8 cellular contexts compared by ENCODE assay signal in the genomic region with DNA sequence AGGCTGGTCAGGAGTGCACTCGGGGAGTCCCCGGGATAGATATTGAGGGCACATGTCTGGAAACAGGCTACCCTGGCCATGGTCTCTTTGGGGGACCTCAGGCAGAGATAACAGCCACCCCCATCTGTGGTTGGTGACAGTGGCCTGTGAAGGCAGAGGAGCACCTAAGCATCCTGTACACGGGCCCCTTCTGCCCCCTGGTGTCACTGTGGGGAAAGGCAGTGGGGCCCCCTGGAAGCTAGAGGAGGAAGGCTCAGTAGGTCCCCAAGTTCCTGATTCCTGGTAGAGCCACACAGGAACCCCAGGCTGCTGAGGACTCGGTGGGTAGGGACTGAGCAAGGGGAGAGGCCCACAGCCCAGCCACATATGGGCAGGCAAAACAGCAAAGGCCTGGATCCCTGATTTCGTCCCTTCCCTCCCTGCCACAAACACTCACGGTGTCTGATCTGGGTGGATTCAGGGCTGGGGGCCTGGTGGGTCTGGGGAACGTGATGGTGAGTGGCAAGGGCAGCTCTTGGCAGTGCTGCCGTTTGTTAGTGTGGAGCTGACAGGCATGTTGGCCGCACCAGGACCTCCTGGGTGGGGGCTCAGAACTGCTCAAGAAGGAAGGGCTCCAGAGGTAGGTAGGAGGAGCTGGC. TPM values are rescaled to one million over a fixed set of nuclear protein-coding genes. Genes with fewer than 3 reads are reported as not detected.
DNase-seq lines count a peak whose midpoint lies in the region; ATAC-seq and TF ChIP-seq lines count a peak whose summit lies in the region.

No MANE protein-coding gene starts in this region.

- H4K20me1 ChIP-seq in Karpas-422 (ENCODE audit: insufficient read depth, low read depth, low read length), result no peaks in the 10 kb centered on the region

- peak; percentile 79 for ATAC-seq in mucosa of descending colon

- no peak overlapping the region for H3K4me3 ChIP-seq in Karpas-422 (ENCODE audit: low read length)
- H3K4me3 ChIP-seq in dorsolateral prefrontal cortex, result no peak overlapping the region
- no peak overlapping the region for H3K4me3 ChIP-seq in mucosa of descending colon

- intact Hi-C loops in dorsolateral prefrontal cortex (cut with DNase I), result loop anchor here (5.0 to 10.0 kb wide), 3 partner anchors 167 to 704 kb away; partner anchors contain the start of gene TMEM158 (in 1 of the 2)
- intact Hi-C loops in mucosa of descending colon (cut with DNase I, micrococcal nuclease), result no loop called here

- no peaks in the 10 kb centered on the region for H3K9me2 ChIP-seq in Karpas-422 (replicated peaks; ENCODE audit: insufficient read depth, low read length)

- DNase-seq in DMS53 (lab: John Stamatoyannopoulos, UW) (peak; percentile 35), DMS53 treated with DMSO at 0.1 percent for 48 hours (lab: John Stamatoyannopoulos, UW; ENCODE audit: unreplicated experiment) (no peak), Karpas-422 (peak; percentile 81), dorsolateral prefrontal cortex (peak in 7 of 10 donors; percentile 37 to 66 (median 54)), mucosa of descending colon (peak in 2 of 3 donors; percentile 57 to 61), cerebellar nuclear complex (lab: John Stamatoyannopoulos, UW) (no peak)
- peak; percentile 53 to 72 for DNase-seq in activated CD4-positive, alpha-beta T cell treated with anti-CD3 and anti-CD28 coated beads for 4 hours
- DNase-seq in stimulated activated naive CD4-positive, alpha-beta T cell treated with Interleukin-2 at 50 U/mL for 16 hours (lab: John Stamatoyannopoulos, UW), result peak; percentile 36

- no peaks in the 10 kb centered on the region for H3K27me3 ChIP-seq in Karpas-422 (ENCODE audit: low read length)
- no peaks in the 10 kb centered on the region for H3K27me3 ChIP-seq in dorsolateral prefrontal cortex

- H3K9ac ChIP-seq in Karpas-422 (ENCODE audit: low read length), result no peak overlapping the region

- H3K4me1 ChIP-seq in Karpas-422 (ENCODE audit: low read length) (no peaks in the 10 kb centered on the region), mucosa of descending colon (ENCODE audit: low read depth) (no peaks in the 10 kb centered on the region)

- H3K36me3 ChIP-seq in Karpas-422 (ENCODE audit: insufficient read depth, low read length) (peaks cover 18% of the 10 kb centered on the region; the same call in 1 of the 2 replicates), mucosa of descending colon (ENCODE audit: low read depth) (peaks cover 7% of the 10 kb centered on the region)

- H3K9me3 ChIP-seq in Karpas-422 (ENCODE audit: low read length), result no peaks in the 10 kb centered on the region
- no peaks in the 10 kb centered on the region for H3K9me3 ChIP-seq in mucosa of descending colon

- TF ChIP-seq CTCF in dorsolateral prefrontal cortex (IDR thresholded peaks at IDR 0.05 in 54 of 56, conservative IDR thresholded peaks at IDR 0.05 in 2 of 56; ENCODE audit: low read depth in 1 of 56, partially characterized antibody in 56 of 56) (peak in 55 of 56 donors; percentile 30 to 78 (median 66)), mucosa of descending colon (IDR thresholded peaks at IDR 0.05) (peak; percentile 42)

- no peak overlapping the region for H2AFZ ChIP-seq in Karpas-422 (ENCODE audit: low read length)

- H3K79me2 ChIP-seq in Karpas-422 (ENCODE audit: low read length), result no peaks in the 10 kb centered on the region

- no peak overlapping the region for H3K27ac ChIP-seq in Karpas-422 (ENCODE audit: low read length)
- no peak overlapping the region for H3K27ac ChIP-seq in dorsolateral prefrontal cortex

- H3K4me2 ChIP-seq in Karpas-422 (ENCODE audit: low read depth, low read length, poor library complexity, severe bottlenecking), result no peak overlapping the region

RNA-seq across cellular contexts. Expression of gene CXCR6, which starts 14.1 kb away (rescaled TPM):
- not detected in 2 replicates for total RNA-seq in Karpas-422 (2014; rRNA removed; shearing (Covaris generic); ENCODE audit: low replicate concordance)
- total RNA-seq in dorsolateral prefrontal cortex (1 to 10 TPM in 1 of 120 experiments, under 1 TPM in 15, not detected in 104; 0.21 to 1.0 (median 0.45) TPM), mucosa of descending colon (1 to 10 TPM; 1.5 to 3.6 (median 1.7) TPM)

RNA-seq across cellular contexts. Expression of gene CCR9, which starts 42.8 kb away (rescaled TPM):
- not detected in 2 replicates for total RNA-seq in Karpas-422 (2014; rRNA removed; shearing (Covaris generic); ENCODE audit: low replicate concordance)
- 1 to 10 TPM in 2 of 120 experiments, under 1 TPM in 65, not detected in 53; 0.16 to 1.3 (median 0.42) TPM for total RNA-seq in dorsolateral prefrontal cortex
- total RNA-seq in mucosa of descending colon, result under 1 TPM in 2 of 3 donors, not detected in 1; 0.12 to 0.22 TPM

Comparison
In these comparisons a context has a peak if more than half of its experiments do, and no peak if none do; other contexts are left out.
1. DNase-seq: peak in DMS53 (single experiment), Karpas-422 (single experiment), activated CD4-positive, alpha-beta T cell treated with anti-CD3 and anti-CD28 coated beads for 4 hours (2 of 2), dorsolateral prefrontal cortex (7 of 10), mucosa of descending colon (2 of 3) and stimulated activated naive CD4-positive, alpha-beta T cell treated with Interleukin-2 at 50 U/mL for 16 hours (single experiment); none in DMS53 treated with DMSO at 0.1 percent for 48 hours (single experiment) and cerebellar nuclear complex (0 of 2).
2. intact Hi-C loops: an anchor here in dorsolateral prefrontal cortex (5.0 to 10.0 kb wide); none called in mucosa of descending colon.